ENCODE assay signal across 22 cellular contexts in genomic region chr2:177635696-177636095, GRCh38.
"Had no signal": no experiment of that assay in that cellular context is flagged by ENCODE, and none has a peak within 500 bp of the region (broad histone marks: within the 10 kb centered on the region; RNA-seq: fewer than 3 reads in every experiment).

No MANE protein-coding gene starts in this region.

- H3K27ac Mint-ChIP-seq: effector memory CD8-positive, alpha-beta T cell; naive thymus-derived CD8-positive, alpha-beta T cell; nephron progenitor cell; stimulated activated naive CD8-positive, alpha-beta T cell treated with anti-CD3 and anti-CD28 coated beads, Interleukin-15, Interleukin-2, amounts not matched to agents 100 ng/mL and 50 ng/mL, for 24 hours had no signal

- H3K4me1 Mint-ChIP-seq: naive thymus-derived CD8-positive, alpha-beta T cell had no signal

- H3K27ac ChIP-seq: coronary artery, esophagus squamous epithelium, left lung, psoas muscle, sigmoid colon, thoracic aorta, tibial nerve, upper lobe of left lung had no signal

- H3K9me3 Mint-ChIP-seq: effector memory CD8-positive, alpha-beta T cell; nephron progenitor cell; stimulated activated naive CD8-positive, alpha-beta T cell treated with anti-CD3 and anti-CD28 coated beads, Interleukin-15, Interleukin-2, amounts not matched to agents 100 ng/mL and 50 ng/mL, for 24 hours had no signal

- H3K36me3 Mint-ChIP-seq: naive thymus-derived CD8-positive, alpha-beta T cell had no signal

- DNase-seq: effector memory CD8-positive, alpha-beta T cell; erythroblast; esophagus squamous epithelium; foreskin melanocyte; glutamatergic neuron; heart right ventricle; hippocampal formation; left cardiac atrium; left lung; mesendoderm; midbrain; naive thymus-derived CD8-positive, alpha-beta T cell; nephron progenitor cell; nucleus accumbens; psoas muscle; right cardiac atrium; sigmoid colon; upper lobe of left lung had no signal

- H3K4me3 Mint-ChIP-seq: effector memory CD8-positive, alpha-beta T cell; naive thymus-derived CD8-positive, alpha-beta T cell; nephron progenitor cell; stimulated activated naive CD8-positive, alpha-beta T cell treated with anti-CD3 and anti-CD28 coated beads, Interleukin-15, Interleukin-2, amounts not matched to agents 100 ng/mL and 50 ng/mL, for 24 hours had no signal

- H3K9me3 ChIP-seq: esophagus squamous epithelium, heart right ventricle, left lung, psoas muscle, sigmoid colon, thoracic aorta, tibial nerve, upper lobe of left lung had no signal

- H3K27me3 ChIP-seq: esophagus squamous epithelium, heart right ventricle, left lung, sigmoid colon, tibial nerve, upper lobe of left lung had no signal

- H3K4me3 ChIP-seq: coronary artery, esophagus squamous epithelium, heart right ventricle, left lung, psoas muscle, sigmoid colon, thoracic aorta, tibial nerve, upper lobe of left lung had no signal

- H3K36me3 ChIP-seq: esophagus squamous epithelium, heart right ventricle, left lung, sigmoid colon, thoracic aorta, tibial nerve, upper lobe of left lung had no signal

- H3K4me1 ChIP-seq: left lung, upper lobe of left lung had no signal

- ATAC-seq: effector memory CD8-positive, alpha-beta T cell; left cardiac atrium; left lung; naive thymus-derived CD8-positive, alpha-beta T cell had no signal
